10 cellular contexts compared by ENCODE assay signal in the genomic region with DNA sequence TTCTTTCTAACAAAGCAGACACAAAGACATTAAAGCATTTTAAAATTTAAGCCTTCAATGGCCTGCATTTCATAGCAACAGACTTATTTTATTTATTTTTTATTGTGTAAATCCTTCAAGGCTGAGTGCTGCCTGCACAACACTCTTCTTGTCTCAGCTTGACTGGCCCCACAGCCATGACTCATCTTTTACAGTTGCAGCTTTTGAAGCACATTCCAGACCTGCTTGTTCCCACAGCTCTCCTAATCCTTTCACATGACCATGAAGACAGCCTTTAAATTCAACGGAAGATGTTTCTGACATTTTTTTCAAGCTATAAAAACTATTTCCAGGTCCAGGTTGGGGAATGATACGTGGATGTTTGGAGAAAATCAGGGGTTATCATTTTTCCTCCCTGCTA.
DNase-seq lines count a peak whose midpoint lies in the region; ATAC-seq and TF ChIP-seq lines count a peak whose summit lies in the region.
"Had no signal": no experiment of that assay in that cellular context is flagged by ENCODE, and none has a peak within 500 bp of the region (broad histone marks: within the 10 kb centered on the region; RNA-seq: fewer than 3 reads in every experiment).

No MANE protein-coding gene starts in this region.

- CTCF ChIA-PET in OCI-LY7 (lab: Charles Lee; ENCODE audit: unreplicated experiment), result no interaction called here

- POLR2A ChIA-PET in OCI-LY7 (lab: Charles Lee), result interaction anchor here (0.7 kb wide), 1 partner anchor 309 kb away, joined by 4 read pairs; no protein-coding TSS in a partner anchor

- H3K4me1 ChIP-seq in OCI-LY7 (ENCODE audit: insufficient read depth, low read length, poor library complexity, severe bottlenecking), result no peaks in the 10 kb centered on the region

- no peak for TF ChIP-seq CTCF in AG10803 (conservative IDR thresholded peaks at IDR 0.05; ENCODE audit: low read length)
- TF ChIP-seq CTCF in OCI-LY7 (conservative IDR thresholded peaks at IDR 0.05; ENCODE audit: low read length), result no peak

- no TSS peak for BruUV-seq in OCI-LY7 (replicated peaks; lab: Mats Ljungman, UMichigan)

- peak; percentile 30 for DNase-seq in AG10803 (ENCODE audit: low read depth)
- peak; percentile 94 for DNase-seq in HT1080 (ENCODE audit: low read depth)
- peak; percentile 88 for DNase-seq in amniotic epithelial cell (ENCODE audit: low read depth)
- DNase-seq in kidney glomerular epithelial cell (lab: John Stamatoyannopoulos, UW), result peak; percentile 94
- DNase-seq in OCI-LY7 (ENCODE audit: low spot score), result no peak
- DNase-seq: activated T-cell treated with anti-CD3 and anti-CD28 coated beads, Interleukin-2, amount 50 U/mL, for 24 hours had no signal

- no peaks in the 10 kb centered on the region for H4K20me1 ChIP-seq in OCI-LY7 (ENCODE audit: insufficient read depth, low read length)

- ATAC-seq in GM19324 (IDR thresholded peaks at IDR 0.05; ENCODE audit: low FRiP score, unreplicated experiment), result no peak
- no peak for ATAC-seq in GM18502 (IDR thresholded peaks at IDR 0.05; ENCODE audit: poor library complexity, unreplicated experiment)
- no peak for ATAC-seq in GM19035 (IDR thresholded peaks at IDR 0.05; ENCODE audit: unreplicated experiment)

- peaks cover 1% of the 10 kb centered on the region; the same call in 1 of the 2 replicates for H3K9me3 ChIP-seq in OCI-LY7 (ENCODE audit: low read length)

- no peaks in the 10 kb centered on the region for H3K36me3 ChIP-seq in OCI-LY7 (ENCODE audit: insufficient read depth, low read length)

- no peaks in the 10 kb centered on the region for H3K9me2 ChIP-seq in OCI-LY7 (ENCODE audit: insufficient read depth, low read length)

- no peak overlapping the region for H3K27ac ChIP-seq in OCI-LY7 (ENCODE audit: low read depth, low read length, poor library complexity, severe bottlenecking)

- intact Hi-C loops in OCI-LY7 (cut with micrococcal nuclease; ENCODE audit: unreplicated experiment), result no loop called here

- H3K4me3 ChIP-seq in AG10803 (ENCODE audit: low read length) (no peak overlapping the region), OCI-LY7 (ENCODE audit: low read depth, low read length, poor library complexity, severe bottlenecking) (no peak overlapping the region)
- H3K4me3 ChIP-seq: lung had no signal

- H2AFZ ChIP-seq in OCI-LY7 (ENCODE audit: low read length), result no peak overlapping the region

- no peaks in the 10 kb centered on the region for H3K79me2 ChIP-seq in OCI-LY7 (ENCODE audit: insufficient read depth, low read depth, low read length)

- no peak overlapping the region for H3K4me2 ChIP-seq in OCI-LY7 (ENCODE audit: low read length)
